In genomic region chr5:58855851-58856739, GRCh38 we compare ENCODE assay signal across 23 cellular contexts.
DNase-seq lines count a peak whose midpoint lies in the region; ATAC-seq and TF ChIP-seq lines count a peak whose summit lies in the region.
"Had no signal": no experiment of that assay in that cellular context is flagged by ENCODE, and none has a peak within 500 bp of the region (broad histone marks: within the 10 kb centered on the region; RNA-seq: fewer than 3 reads in every experiment).

No MANE protein-coding gene starts in this region.

- H3K4me1 Mint-ChIP-seq in endothelial cell (ENCODE audit: unreplicated experiment): peaks cover 2% of the 10 kb centered on the region
- H3K4me1 Mint-ChIP-seq: natural killer cell had no signal

- H3K9me3 ChIP-seq in left lung: no peaks in the 10 kb centered on the region
- H3K9me3 ChIP-seq: breast epithelium, upper lobe of left lung had no signal

- intact Hi-C loops in left lung (cut with DNase I) (no loop called here), Right ventricle myocardium superior (cut with DNase I) (no loop called here)

- H3K27me3 Mint-ChIP-seq in endothelial cell (ENCODE audit: unreplicated experiment): no peaks in the 10 kb centered on the region
- H3K27me3 Mint-ChIP-seq: dendritic cell treated with granulocyte-macrophage colony-stimulating factor and Interleukin-4, amounts not matched to agents 40 ng/mL and 50 ng/mL, for 4 days had no signal

- H3K4me3 ChIP-seq in left lung: no peak overlapping the region
- H3K4me3 ChIP-seq: breast epithelium, GM23248, upper lobe of left lung had no signal

- peak; percentile 77 for ATAC-seq in GM18907 (IDR thresholded peaks at IDR 0.05; ENCODE audit: unreplicated experiment)
- ATAC-seq in GM21786 (IDR thresholded peaks at IDR 0.05; ENCODE audit: unreplicated experiment): peak; percentile 53
- peak; percentile 57 for ATAC-seq in HG03565 (IDR thresholded peaks at IDR 0.05; ENCODE audit: unreplicated experiment)
- peak; percentile 74 for ATAC-seq in left lung
- ATAC-seq in HG02642 (IDR thresholded peaks at IDR 0.05; ENCODE audit: poor library complexity, unreplicated experiment): no peak
- no peak for ATAC-seq in HG03469 (IDR thresholded peaks at IDR 0.05; ENCODE audit: unreplicated experiment)
- ATAC-seq in Right ventricle myocardium superior (ENCODE audit: poor library complexity): no peak
- ATAC-seq: foreskin keratinocyte, left cardiac atrium, natural killer cell had no signal

- H3K9me3 Mint-ChIP-seq in endothelial cell (ENCODE audit: unreplicated experiment): no peaks in the 10 kb centered on the region
- H3K9me3 Mint-ChIP-seq: dendritic cell treated with granulocyte-macrophage colony-stimulating factor and Interleukin-4, amounts not matched to agents 40 ng/mL and 50 ng/mL, for 4 days; natural killer cell had no signal

- no peak overlapping the region for H3K4me3 Mint-ChIP-seq in endothelial cell (ENCODE audit: unreplicated experiment)
- H3K4me3 Mint-ChIP-seq: dendritic cell treated with granulocyte-macrophage colony-stimulating factor and Interleukin-4, amounts not matched to agents 40 ng/mL and 50 ng/mL, for 4 days; natural killer cell had no signal

- H3K4me1 ChIP-seq in left lung: peaks cover 0 to 3% of the 10 kb centered on the region in 2 donors
- H3K4me1 ChIP-seq: breast epithelium, foreskin keratinocyte, upper lobe of left lung had no signal

- TF ChIP-seq CTCF in left lung (IDR thresholded peaks at IDR 0.05) (no peak), endothelial cell (IDR thresholded peaks at IDR 0.05; ENCODE audit: unreplicated experiment) (no peak)

- no peaks in the 10 kb centered on the region for H3K36me3 Mint-ChIP-seq in endothelial cell (ENCODE audit: low read depth, unreplicated experiment)
- H3K36me3 Mint-ChIP-seq: natural killer cell had no signal

- no peaks in the 10 kb centered on the region for H3K36me3 ChIP-seq in left lung
- H3K36me3 ChIP-seq: breast epithelium, upper lobe of left lung had no signal

- no peak overlapping the region for H3K27ac ChIP-seq in left lung
- H3K27ac ChIP-seq: breast epithelium, foreskin keratinocyte, GM23248, RWPE1, upper lobe of left lung had no signal

- DNase-seq in left lung: no peak
- no peak for DNase-seq in endothelial cell (ENCODE audit: low spot score)
- DNase-seq in Right ventricle myocardium superior: no peak
- DNase-seq: AML-193; COR-L47; foreskin keratinocyte; GM23248; left cardiac atrium; natural killer cell; NCI-H1930; NCI-H446 treated with DMSO at 0.1 percent for 48 hours; NK-92 treated with Interleukin-12 subunit alpha and Interleukin-12 subunit beta, amount 100 ng/mL, for 24 hours; stimulated activated CD4-positive, alpha-beta T cell treated with anti-CD3 and anti-CD28 coated beads, Interleukin-1b, Interleukin-23, amount 100 ng/mL, for 48 hours; stimulated activated naive CD4-positive, alpha-beta T cell treated with Interleukin-2 at 50 U/mL for 16 hours; upper lobe of left lung had no signal

- H3K27ac Mint-ChIP-seq in endothelial cell (ENCODE audit: unreplicated experiment): no peak overlapping the region
- H3K27ac Mint-ChIP-seq: dendritic cell treated with granulocyte-macrophage colony-stimulating factor and Interleukin-4, amounts not matched to agents 40 ng/mL and 50 ng/mL, for 4 days; natural killer cell had no signal

- no peaks in the 10 kb centered on the region for H3K27me3 ChIP-seq in left lung
- H3K27me3 ChIP-seq: breast epithelium, upper lobe of left lung had no signal

Comparison
In these comparisons a context has a peak if more than half of its experiments do, and no peak if none do; other contexts are left out.
1. ATAC-seq: peak in GM18907 (single experiment), GM21786 (single experiment), HG03565 (single experiment) and left lung (single experiment); none in HG02642 (single experiment), HG03469 (single experiment) and Right ventricle myocardium superior (single experiment).